ENCODE assay signal across 28 cellular contexts in the genomic region with DNA sequence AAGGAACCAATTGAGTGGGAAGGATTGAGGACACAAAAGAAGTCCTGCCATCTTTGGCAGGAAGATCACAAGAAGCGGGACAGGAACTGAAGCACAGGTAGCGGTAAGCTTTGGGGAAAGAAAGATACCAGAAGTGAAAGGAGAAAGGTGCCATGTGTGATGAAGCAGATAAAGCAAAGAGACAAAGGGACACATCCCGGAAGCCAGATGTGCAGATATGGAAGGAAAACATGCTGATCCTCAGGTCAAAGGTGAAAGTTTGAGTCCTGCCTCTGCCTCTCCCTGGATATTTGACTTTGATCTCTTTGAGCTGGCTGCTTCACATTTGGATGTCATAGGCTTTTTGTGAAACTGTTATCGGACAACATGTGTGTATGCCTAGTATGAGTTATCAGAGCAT.
"Had no signal": no experiment of that assay in that cellular context is flagged by ENCODE, and none has a peak within 500 bp of the region (broad histone marks: within the 10 kb centered on the region; RNA-seq: fewer than 3 reads in every experiment).

No MANE protein-coding gene starts in this region.

- DNase-seq: hippocampal formation; kidney glomerular epithelial cell; left cardiac atrium; left lung; mesendoderm; naive B cell; natural killer cell; nephron progenitor cell; ovary; spleen; stimulated activated CD4-positive, alpha-beta T cell treated with anti-CD3 and anti-CD28 coated beads, Interleukin-4, amount 100 ng/mL, for 4 hours; stimulated activated CD8-positive, alpha-beta memory T cell treated with anti-CD3 and anti-CD28 coated beads, Interleukin-4, amount 100 ng/mL, for 48 hours; stimulated activated naive CD4-positive, alpha-beta T cell treated with Interleukin-2 at 50 U/mL for 16 hours; stimulated activated naive CD8-positive, alpha-beta T cell treated with anti-CD3 and anti-CD28 coated beads, Interleukin-15, amount 100 ng/mL, for 72 hours; substantia nigra; testis; thyroid gland; transverse colon; upper lobe of left lung had no signal

- H3K4me1 Mint-ChIP-seq: mesothelial cell of epicardium; stimulated activated memory B cell treated with anti-CD40 and anti-IgM and Interleukin-4, amounts not matched to agents 10 μg/mL and 1 μg/mL and 100 μg/mL, for 72 hours had no signal

- H3K9me3 Mint-ChIP-seq: mesothelial cell of epicardium; naive B cell; natural killer cell; nephron progenitor cell; neural progenitor cell; stimulated activated memory B cell treated with anti-CD40 and anti-IgM and Interleukin-4, amounts not matched to agents 10 μg/mL and 1 μg/mL and 100 μg/mL, for 72 hours; stimulated activated naive CD8-positive, alpha-beta T cell treated with anti-CD3 and anti-CD28 coated beads, Interleukin-15, amount 100 ng/mL, for 72 hours had no signal

- H3K4me1 ChIP-seq: testis, vagina had no signal

- H3K27ac Mint-ChIP-seq: mesothelial cell of epicardium; naive B cell; natural killer cell; nephron progenitor cell; neural progenitor cell; stimulated activated memory B cell treated with anti-CD40 and anti-IgM and Interleukin-4, amounts not matched to agents 10 μg/mL and 1 μg/mL and 100 μg/mL, for 72 hours; stimulated activated naive CD8-positive, alpha-beta T cell treated with anti-CD3 and anti-CD28 coated beads, Interleukin-15, amount 100 ng/mL, for 72 hours had no signal

- H3K27ac ChIP-seq: neural progenitor cell, ovary, right atrium auricular region, skin epidermis, testis, thyroid gland, transverse colon, upper lobe of left lung, vagina had no signal

- H3K9me3 ChIP-seq: left lung, ovary, right atrium auricular region, spleen, testis, thyroid gland, transverse colon, upper lobe of left lung, vagina had no signal

- ATAC-seq: left lung; natural killer cell; sciatic nerve; stimulated activated memory B cell treated with anti-CD40 and anti-IgM and Interleukin-4, amounts not matched to agents 10 μg/mL and 1 μg/mL and 100 μg/mL, for 72 hours; stimulated activated naive CD8-positive, alpha-beta T cell treated with anti-CD3 and anti-CD28 coated beads, Interleukin-15, amount 100 ng/mL, for 72 hours had no signal

- H3K27me3 ChIP-seq: left lung, neural progenitor cell, ovary, right atrium auricular region, spleen, testis, thyroid gland, transverse colon, upper lobe of left lung, vagina had no signal

- H3K36me3 Mint-ChIP-seq: natural killer cell had no signal

- H3K4me3 Mint-ChIP-seq: mesothelial cell of epicardium; naive B cell; natural killer cell; nephron progenitor cell; neural progenitor cell; stimulated activated memory B cell treated with anti-CD40 and anti-IgM and Interleukin-4, amounts not matched to agents 10 μg/mL and 1 μg/mL and 100 μg/mL, for 72 hours; stimulated activated naive CD8-positive, alpha-beta T cell treated with anti-CD3 and anti-CD28 coated beads, Interleukin-15, amount 100 ng/mL, for 72 hours had no signal

- H3K27me3 Mint-ChIP-seq: progenitor cell of endocrine pancreas; stimulated activated memory B cell treated with anti-CD40 and anti-IgM and Interleukin-4, amounts not matched to agents 10 μg/mL and 1 μg/mL and 100 μg/mL, for 72 hours; stimulated activated naive CD8-positive, alpha-beta T cell treated with anti-CD3 and anti-CD28 coated beads, Interleukin-15, amount 100 ng/mL, for 72 hours had no signal

- H3K36me3 ChIP-seq: left lung, neural progenitor cell, ovary, thyroid gland, transverse colon, vagina had no signal

- H3K4me3 ChIP-seq: left lung, lung, neural progenitor cell, ovary, right atrium auricular region, skin epidermis, spleen, testis, thyroid gland, transverse colon, upper lobe of left lung, vagina had no signal
